ENCODE assay signal across 9 cellular contexts in genomic region chr13:59531571-59532091, GRCh38.
DNase-seq lines count a peak whose midpoint lies in the region; TF ChIP-seq lines count a peak whose summit lies in the region.
"Had no signal": no experiment of that assay in that cellular context is flagged by ENCODE, and none has a peak within 500 bp of the region (broad histone marks: within the 10 kb centered on the region; RNA-seq: fewer than 3 reads in every experiment).

No MANE protein-coding gene starts in this region.

- H3K9me3 ChIP-seq in AG04450 (ENCODE audit: control insufficient read depth, insufficient read depth, low read length) = no peaks in the 10 kb centered on the region
- H3K9me3 ChIP-seq in GM23248 (ENCODE audit: low read depth) = no peaks in the 10 kb centered on the region
- no peaks in the 10 kb centered on the region for H3K9me3 ChIP-seq in mammary epithelial cell (replicated peaks; ENCODE audit: insufficient read depth, low read length)
- no peaks in the 10 kb centered on the region for H3K9me3 ChIP-seq in spleen
- H3K9me3 ChIP-seq: suprapubic skin had no signal

- H3F3A ChIP-seq in GM23248 (ENCODE audit: insufficient read depth) = no peaks in the 10 kb centered on the region

- TF ChIP-seq CTCF in AG04450 (IDR thresholded peaks at IDR 0.05; ENCODE audit: low read depth, low read length) = no peak
- TF ChIP-seq CTCF in mammary epithelial cell (conservative IDR thresholded peaks at IDR 0.05 in 1 of 2, IDR thresholded peaks at IDR 0.05 in 1 of 2; ENCODE audit: extremely low read depth in 1 of 2, insufficient read depth in 1 of 2, low read depth in 1 of 2, low read length in 2 of 2) = no peak
- TF ChIP-seq CTCF in spleen (IDR thresholded peaks at IDR 0.05 in 8 of 11, conservative IDR thresholded peaks at IDR 0.05 in 3 of 11) = no peak

- intact Hi-C loops in mammary epithelial cell (cut with micrococcal nuclease) (no loop called here), spleen (cut with DNase I; ENCODE audit: low total_unique reads) (no loop called here)

- 14 to 22% methylated on average over 9 of the region's 9 CpGs for WGBS in GM23248 (ENCODE audit: low coverage in 1 of 2, low lambda C conversion rate in 2 of 2, missing lambda C conversion rate in 2 of 2), 2 experiments
- 40% methylated on average over 9 of the region's 9 CpGs for WGBS in mammary epithelial cell (ENCODE audit: low coverage, missing lambda C conversion rate)
- WGBS in spleen, 5 donors = 9 to 14% (median 10%) methylated on average over 9 of the region's 9 CpGs

- H3K27ac ChIP-seq in AG04450 (ENCODE audit: low read depth, low read length) (no peak overlapping the region), GM23248 (no peak overlapping the region), mammary epithelial cell (ENCODE audit: insufficient read depth, low read depth, low read length) (no peak overlapping the region), spleen (peak overlapping the region in 7 of 8 donors; percentile 53 to 74 (median 63))
- H3K27ac ChIP-seq: suprapubic skin had no signal

- peak; percentile 74 for DNase-seq in AG04450 (ENCODE audit: low read depth, low spot score)
- DNase-seq in GM23248 = peak; percentile 67
- peak; percentile 51 for DNase-seq in NCI-H82 treated with DMSO at 0.1 percent for 48 hours (lab: John Stamatoyannopoulos, UW; ENCODE audit: unreplicated experiment)
- peak; percentile 51 for DNase-seq in mammary epithelial cell
- DNase-seq in inferior parietal cortex (ENCODE audit: extremely low spot score) = peak; percentile 59
- peak; percentile 82 for DNase-seq in spleen
- DNase-seq in 8988T = no peak
- DNase-seq in cerebellar nuclear complex (lab: John Stamatoyannopoulos, UW) = no peak

- CTCF ChIA-PET in AG04450 (lab: Charles Lee) (interaction anchor here (0.7 to 2.3 kb wide), 4 partner anchors 140 to 147 kb away, joined by 3 to 16 read pairs (median 4); no protein-coding TSS in a partner anchor), mammary epithelial cell (lab: Charles Lee; ENCODE audit: low non-redundant PET) (interaction anchor here (0.6 kb wide), 1 partner anchor 922 kb away, joined by 3 read pairs; no protein-coding TSS in a partner anchor)

- POLR2A ChIA-PET in AG04450 (lab: Yijun Ruan, JAX) = interaction anchor here (1.5 kb wide), 1 partner anchor 37 kb away, joined by 3 read pairs; no protein-coding TSS in a partner anchor

- no peak for TF ChIP-seq POLR2A in spleen (IDR thresholded peaks at IDR 0.05)

- H3K4me3 ChIP-seq in AG04450 (ENCODE audit: low read depth, low read length) (no peak overlapping the region), GM23248 (no peak overlapping the region), mammary epithelial cell (replicated peaks in 1 of 3; ENCODE audit: insufficient read depth in 1 of 3, low read depth in 2 of 3, low read length in 3 of 3) (no peak overlapping the region), spleen (no peak overlapping the region)
- H3K4me3 ChIP-seq: suprapubic skin had no signal

- no peaks in the 10 kb centered on the region for H3K9me2 ChIP-seq in GM23248 (ENCODE audit: insufficient read depth)

- H3K9ac ChIP-seq in GM23248 (no peak overlapping the region), mammary epithelial cell (ENCODE audit: insufficient read depth, low read length) (no peak overlapping the region)

- H3K36me3 ChIP-seq in GM23248 (ENCODE audit: low read depth) = no peaks in the 10 kb centered on the region
- no peaks in the 10 kb centered on the region for H3K36me3 ChIP-seq in mammary epithelial cell (ENCODE audit: insufficient read depth, low read length)
- no peaks in the 10 kb centered on the region for H3K36me3 ChIP-seq in spleen
- H3K36me3 ChIP-seq: suprapubic skin had no signal

- H2AFZ ChIP-seq in GM23248 (peak overlapping the region; percentile 32; the same call in 1 of the 2 replicates), mammary epithelial cell (ENCODE audit: low read depth, low read length) (peak overlapping the region; percentile 51)

- no TSS peak for BruUV-seq in mammary epithelial cell (replicated peaks; lab: Mats Ljungman, UMichigan)

- H4K20me1 ChIP-seq in GM23248 (ENCODE audit: insufficient read depth) (no peaks in the 10 kb centered on the region), mammary epithelial cell (ENCODE audit: insufficient read depth, low read length) (no peaks in the 10 kb centered on the region)

- H3K27me3 ChIP-seq in AG04450 (ENCODE audit: control insufficient read depth, insufficient read depth, low read length) (no peaks in the 10 kb centered on the region), GM23248 (replicated peaks; ENCODE audit: insufficient read depth) (no peaks in the 10 kb centered on the region), mammary epithelial cell (ENCODE audit: insufficient read depth, low read length) (no peaks in the 10 kb centered on the region), spleen (replicated peaks in 1 of 7) (no peaks in the 10 kb centered on the region)
- H3K27me3 ChIP-seq: suprapubic skin had no signal

- H3K4me2 ChIP-seq in GM23248 (ENCODE audit: unreplicated experiment) = no peak overlapping the region
- H3K4me2 ChIP-seq in mammary epithelial cell (ENCODE audit: insufficient read depth, low read depth, low read length) = peak overlapping the region; percentile 49

- dilution Hi-C loops in mammary epithelial cell (cut with HindIII; ENCODE audit: low sequenced_read_pairs) = no loop called here

- no peaks in the 10 kb centered on the region for H3K4me1 ChIP-seq in GM23248 (ENCODE audit: insufficient read depth)
- H3K4me1 ChIP-seq in mammary epithelial cell (ENCODE audit: insufficient read depth, low read length) = peaks cover 17% of the 10 kb centered on the region
- H3K4me1 ChIP-seq in spleen = peaks cover 0 to 19% (median 14%) of the 10 kb centered on the region in 6 donors
- H3K4me1 ChIP-seq: suprapubic skin had no signal

- in situ Hi-C loops in GM23248 (cut with MboI) (no loop called here), mammary epithelial cell (cut with MboI; ENCODE audit: low sequenced_read_pairs in 2 of 2) (no loop called here)

- H3K79me2 ChIP-seq in GM23248 (ENCODE audit: insufficient read depth) (no peaks in the 10 kb centered on the region), mammary epithelial cell (ENCODE audit: insufficient read depth, low read length) (no peaks in the 10 kb centered on the region)

Comparison
In these comparisons a context has a peak if more than half of its experiments do, and no peak if none do; other contexts are left out.
1. DNase-seq: peak in AG04450 (single experiment), GM23248 (single experiment), NCI-H82 treated with DMSO at 0.1 percent for 48 hours (single experiment), mammary epithelial cell (single experiment), inferior parietal cortex (single experiment) and spleen (single experiment); none in 8988T (single experiment) and cerebellar nuclear complex (0 of 2).
2. H3K27ac ChIP-seq: peak in spleen (7 of 8); none in AG04450 (single experiment), GM23248 (single experiment) and mammary epithelial cell (single experiment).